8 cellular contexts compared by ENCODE assay signal in genomic region chr11:19259487-19260345, GRCh38. TPM values are rescaled to one million over a fixed set of nuclear protein-coding genes. Genes with fewer than 3 reads are reported as not detected.
DNase-seq lines count a peak whose midpoint lies in the region; ATAC-seq and TF ChIP-seq lines count a peak whose summit lies in the region.

No MANE protein-coding gene starts in this region.

- no peaks in the 10 kb centered on the region for H3K4me1 ChIP-seq in vagina

- H3K27ac ChIP-seq in HL-60 (replicated peaks) (no peak overlapping the region), RWPE1 (no peak overlapping the region), vagina (no peak overlapping the region)

- intact Hi-C loops in activated naive CD4-positive, alpha-beta T cell treated with anti-CD3 and anti-CD28 coated beads for 36 hours (cut with micrococcal nuclease) = loop anchor here (1.0 to 5.0 kb wide), 4 partner anchors 53 to 483 kb away; no protein-coding TSS in a partner anchor
- intact Hi-C loops in posterior vena cava (cut with DNase I) (loop anchor here (2.0 to 5.0 kb wide), 2 partner anchors 293 kb away; no protein-coding TSS in a partner anchor), vagina (cut with DNase I) (no loop called here)

- H3K27me3 Mint-ChIP-seq in activated naive CD4-positive, alpha-beta T cell treated with anti-CD3 and anti-CD28 coated beads for 36 hours (ENCODE audit: low read depth) = peaks cover 7% of the 10 kb centered on the region

- H3K27me3 ChIP-seq in HL-60 (ENCODE audit: insufficient read depth, poor library complexity, severe bottlenecking) (no peaks in the 10 kb centered on the region), vagina (no peaks in the 10 kb centered on the region)

- ATAC-seq in GM18498 (IDR thresholded peaks at IDR 0.05; ENCODE audit: unreplicated experiment) = peak; percentile 69

- no peak for TF ChIP-seq POLR2A in vagina (IDR thresholded peaks at IDR 0.05)

- no peak for DNase-seq in AG04449 (ENCODE audit: low read depth, low spot score)
- DNase-seq in HL-60 (ENCODE audit: low read depth in 1 of 2, low spot score in 1 of 2) = peak in 1 of 2 experiments; percentile 54
- peak; percentile 41 for DNase-seq in RWPE1 (ENCODE audit: low spot score)
- DNase-seq in activated naive CD4-positive, alpha-beta T cell treated with anti-CD3 and anti-CD28 coated beads for 36 hours = peak; percentile 82
- peak; percentile 57 for DNase-seq in globus pallidus (ENCODE audit: low spot score)
- peak; percentile 89 for DNase-seq in posterior vena cava (ENCODE audit: low spot score)
- no peak for DNase-seq in vagina (ENCODE audit: extremely low spot score in 2 of 2)

- no peaks in the 10 kb centered on the region for H3K36me3 ChIP-seq in vagina

- H3K27ac Mint-ChIP-seq in activated naive CD4-positive, alpha-beta T cell treated with anti-CD3 and anti-CD28 coated beads for 36 hours = no peak overlapping the region

- POLR2A ChIA-PET in AG04449 (lab: Yijun Ruan, JAX) (no interaction called here), RWPE1 (lab: Yijun Ruan, JAX; ENCODE audit: low non-redundant PET) (interaction anchor here (0.5 kb wide), 1 partner anchor 22 kb away, joined by 3 read pairs; no protein-coding TSS in a partner anchor)

- TF ChIP-seq CTCF in AG04449 (IDR thresholded peaks at IDR 0.05; ENCODE audit: insufficient read depth, low read length, missing control alignments) = peak; percentile 84
- peak; percentile 97 for TF ChIP-seq CTCF in HL-60 (IDR thresholded peaks at IDR 0.05; ENCODE audit: insufficient read depth, low read length)
- TF ChIP-seq CTCF in RWPE1 (conservative IDR thresholded peaks at IDR 0.05; ENCODE audit: low read depth) = peak; percentile 93
- peak; percentile 58 to 77 (median 76) for TF ChIP-seq CTCF in vagina (IDR thresholded peaks at IDR 0.05)

- CTCF ChIA-PET in AG04449 (lab: Yijun Ruan, JAX) (interaction anchor here (0.6 to 9.3 kb wide), 42 partner anchors 8 to 479 kb away, joined by 3 to 132 read pairs (median 5); partner anchors contain the start of gene E2F8), RWPE1 (lab: Yijun Ruan, JAX) (interaction anchor here (0.5 to 1.7 kb wide), 28 partner anchors 8 to 1341 kb away, joined by 3 to 27 read pairs (median 4); no protein-coding TSS in a partner anchor)
- CTCF ChIA-PET in activated naive CD4-positive, alpha-beta T cell treated with anti-CD3 and anti-CD28 coated beads for 36 hours (lab: Charles Lee) = interaction anchor here (0.6 to 3.1 kb wide), 15 partner anchors 10 to 387 kb away, joined by 3 to 20 read pairs (median 3); no protein-coding TSS in a partner anchor

- no peaks in the 10 kb centered on the region for H3K4me1 Mint-ChIP-seq in activated naive CD4-positive, alpha-beta T cell treated with anti-CD3 and anti-CD28 coated beads for 36 hours (ENCODE audit: low read depth)

- no peaks in the 10 kb centered on the region for H3K36me3 Mint-ChIP-seq in activated naive CD4-positive, alpha-beta T cell treated with anti-CD3 and anti-CD28 coated beads for 36 hours (ENCODE audit: low read depth)

- no peaks in the 10 kb centered on the region for H3K9me3 ChIP-seq in vagina

- peaks cover 3% of the 10 kb centered on the region for H3K9me3 Mint-ChIP-seq in activated naive CD4-positive, alpha-beta T cell treated with anti-CD3 and anti-CD28 coated beads for 36 hours

- no peak overlapping the region for H3K4me3 ChIP-seq in AG04449 (ENCODE audit: low read depth, low read length)
- no peak overlapping the region for H3K4me3 ChIP-seq in HL-60 (replicated peaks; ENCODE audit: insufficient read depth, low read length)
- H3K4me3 ChIP-seq in vagina = peak overlapping the region in 1 of 2 donors; percentile 2

- H3K4me3 Mint-ChIP-seq in activated naive CD4-positive, alpha-beta T cell treated with anti-CD3 and anti-CD28 coated beads for 36 hours = no peak overlapping the region

RNA-seq across cellular contexts. Expression of gene E2F8, which starts 19.0 kb away (rescaled TPM):
- 10 to 100 TPM; 19.5 to 21.2 TPM for total RNA-seq in activated naive CD4-positive, alpha-beta T cell treated with anti-CD3 and anti-CD28 coated beads for 36 hours
- total RNA-seq in posterior vena cava (under 1 TPM in 1 of 2 donors, not detected in 1; 0.19 TPM), vagina (4.2 TPM)

RNA-seq across cellular contexts. Expression of gene CSRP3, which starts 57.9 kb away (rescaled TPM):
- total RNA-seq in activated naive CD4-positive, alpha-beta T cell treated with anti-CD3 and anti-CD28 coated beads for 36 hours = not detected
- total RNA-seq in posterior vena cava (not detected), vagina (not detected)

Comparison
In these comparisons a context has a peak if more than half of its experiments do, and no peak if none do; other contexts are left out.
1. DNase-seq: peak in RWPE1 (single experiment), activated naive CD4-positive, alpha-beta T cell treated with anti-CD3 and anti-CD28 coated beads for 36 hours (single experiment), globus pallidus (single experiment) and posterior vena cava (single experiment); none in AG04449 (single experiment) and vagina (0 of 2).
2. Peak in every context shown above with its lines, with median percentiles within 50 percentile points of each other: CTCF ChIP-seq.